Comparison of ENCODE assay signal across 27 cellular contexts in genomic region chr19:31185261-31185660, GRCh38.
DNase-seq lines count a peak whose midpoint lies in the region; TF ChIP-seq lines count a peak whose summit lies in the region.
"Had no signal": no experiment of that assay in that cellular context is flagged by ENCODE, and none has a peak within 500 bp of the region (broad histone marks: within the 10 kb centered on the region; RNA-seq: fewer than 3 reads in every experiment).

No MANE protein-coding gene starts in this region.

- H3K27me3 Mint-ChIP-seq in endodermal cell (ENCODE audit: insufficient read depth), result no peaks in the 10 kb centered on the region
- H3K27me3 Mint-ChIP-seq: stimulated activated memory B cell treated with anti-CD40 and anti-IgM and Interleukin-4, amounts not matched to agents 10 μg/mL and 1 μg/mL and 100 μg/mL, for 72 hours had no signal

- no peaks in the 10 kb centered on the region for H3K4me1 Mint-ChIP-seq in endodermal cell
- H3K4me1 Mint-ChIP-seq: activated CD4-positive, alpha-beta T cell treated with anti-CD3 and anti-CD28 coated beads, Interleukin-2, amount 10 ng/mL, durations not matched to agents 7 days and 5 days; activated naive CD8-positive, alpha-beta T cell treated with anti-CD3 and anti-CD28 coated beads, Interleukin-2, amount 10 ng/mL, durations not matched to agents 7 days and 5 days; stimulated activated memory B cell treated with anti-CD40 and anti-IgM and Interleukin-4, amounts not matched to agents 10 μg/mL and 1 μg/mL and 100 μg/mL, for 72 hours had no signal

- H4K20me1 ChIP-seq in osteoblast (ENCODE audit: insufficient read depth, low read length), result no peaks in the 10 kb centered on the region

- no peak overlapping the region for H3K9ac ChIP-seq in endodermal cell (ENCODE audit: extremely low read depth, low read length, poor library complexity, severe bottlenecking)
- H3K9ac ChIP-seq: parathyroid adenoma had no signal

- H3K4me3 Mint-ChIP-seq in endodermal cell, result no peak overlapping the region
- H3K4me3 Mint-ChIP-seq: activated CD4-positive, alpha-beta T cell treated with anti-CD3 and anti-CD28 coated beads, Interleukin-2, amount 10 ng/mL, durations not matched to agents 7 days and 5 days; activated naive CD8-positive, alpha-beta T cell treated with anti-CD3 and anti-CD28 coated beads, Interleukin-2, amount 10 ng/mL, durations not matched to agents 7 days and 5 days; CD8-positive, alpha-beta T cell; dendritic cell treated with granulocyte-macrophage colony-stimulating factor and Interleukin-4, amounts not matched to agents 40 ng/mL and 50 ng/mL, for 4 days; stimulated activated memory B cell treated with anti-CD40 and anti-IgM and Interleukin-4, amounts not matched to agents 10 μg/mL and 1 μg/mL and 100 μg/mL, for 72 hours had no signal

- no peaks in the 10 kb centered on the region for H3K79me2 ChIP-seq in osteoblast (ENCODE audit: insufficient read depth, low read length)
- H3K79me2 ChIP-seq: parathyroid adenoma had no signal

- H2AFZ ChIP-seq in osteoblast (ENCODE audit: low read length), result no peak overlapping the region
- H2AFZ ChIP-seq: parathyroid adenoma, PC-9 had no signal

- no peak for TF ChIP-seq POLR2A in esophagus squamous epithelium (IDR thresholded peaks at IDR 0.05)

- no peaks in the 10 kb centered on the region for H3K36me3 Mint-ChIP-seq in endodermal cell (ENCODE audit: low read depth)
- H3K36me3 Mint-ChIP-seq: activated naive CD8-positive, alpha-beta T cell treated with anti-CD3 and anti-CD28 coated beads, Interleukin-2, amount 10 ng/mL, durations not matched to agents 7 days and 5 days; CD8-positive, alpha-beta T cell; stimulated activated memory B cell treated with anti-CD40 and anti-IgM and Interleukin-4, amounts not matched to agents 10 μg/mL and 1 μg/mL and 100 μg/mL, for 72 hours had no signal

- intact Hi-C loops in esophagus squamous epithelium (cut with DNase I), result no loop called here

- no peak overlapping the region for H3K4me2 ChIP-seq in osteoblast (ENCODE audit: insufficient read depth, low read length)
- H3K4me2 ChIP-seq: PC-9 had no signal

- H3K4me1 ChIP-seq in endodermal cell (ENCODE audit: control insufficient read depth, insufficient read depth, low read length), result no peaks in the 10 kb centered on the region
- H3K4me1 ChIP-seq in osteoblast (ENCODE audit: insufficient read depth, low read length), result no peaks in the 10 kb centered on the region
- no peaks in the 10 kb centered on the region for H3K4me1 ChIP-seq in esophagus squamous epithelium
- H3K4me1 ChIP-seq: ascending aorta, parathyroid adenoma, upper lobe of left lung had no signal

- H3K27ac Mint-ChIP-seq in endodermal cell, result no peak overlapping the region
- H3K27ac Mint-ChIP-seq: activated CD4-positive, alpha-beta T cell treated with anti-CD3 and anti-CD28 coated beads, Interleukin-2, amount 10 ng/mL, durations not matched to agents 7 days and 5 days; activated naive CD8-positive, alpha-beta T cell treated with anti-CD3 and anti-CD28 coated beads, Interleukin-2, amount 10 ng/mL, durations not matched to agents 7 days and 5 days; CD8-positive, alpha-beta T cell; dendritic cell treated with granulocyte-macrophage colony-stimulating factor and Interleukin-4, amounts not matched to agents 40 ng/mL and 50 ng/mL, for 4 days; stimulated activated memory B cell treated with anti-CD40 and anti-IgM and Interleukin-4, amounts not matched to agents 10 μg/mL and 1 μg/mL and 100 μg/mL, for 72 hours had no signal

- H3K9me3 ChIP-seq in endodermal cell (ENCODE audit: control insufficient read depth, low read length) (no peaks in the 10 kb centered on the region), osteoblast (ENCODE audit: low read depth, low read length) (no peaks in the 10 kb centered on the region), esophagus squamous epithelium (peaks cover 0 to 3% (median 0%) of the 10 kb centered on the region in 3 donors)
- H3K9me3 ChIP-seq: upper lobe of left lung had no signal

- H3K36me3 ChIP-seq in endodermal cell (ENCODE audit: control insufficient read depth, insufficient read depth, low read length) (no peaks in the 10 kb centered on the region), osteoblast (ENCODE audit: insufficient read depth, low read length) (no peaks in the 10 kb centered on the region), esophagus squamous epithelium (no peaks in the 10 kb centered on the region)
- H3K36me3 ChIP-seq: ascending aorta, upper lobe of left lung had no signal

- TF ChIP-seq CTCF in LNCaP clone FGC (IDR thresholded peaks at IDR 0.05; ENCODE audit: control insufficient read depth, extremely low read depth, insufficient read depth) (peak; percentile 31; the same call in 1 of the 2 replicates), endodermal cell (conservative IDR thresholded peaks at IDR 0.05) (peak; percentile 49), osteoblast (IDR thresholded peaks at IDR 0.05; ENCODE audit: extremely low read depth, low read depth, low read length) (peak; percentile 14), esophagus squamous epithelium (IDR thresholded peaks at IDR 0.05) (no peak)

- no peak overlapping the region for H3K4me3 ChIP-seq in LNCaP clone FGC (ENCODE audit: low read depth, low read length)
- no peak overlapping the region for H3K4me3 ChIP-seq in endodermal cell (ENCODE audit: low read length)
- no peak overlapping the region for H3K4me3 ChIP-seq in osteoblast (ENCODE audit: insufficient read depth, low read length)
- no peak overlapping the region for H3K4me3 ChIP-seq in esophagus squamous epithelium
- H3K4me3 ChIP-seq: ascending aorta, PC-9, upper lobe of left lung had no signal

- DNase-seq in EH (ENCODE audit: low read depth), result peak; percentile 11
- no peak for DNase-seq in LNCaP clone FGC (ENCODE audit: low read depth)
- peak; percentile 52 for DNase-seq in endodermal cell
- DNase-seq in osteoblast (ENCODE audit: insufficient read length, low spot score, missing footprints), result no peak
- no peak for DNase-seq in esophagus squamous epithelium (lab: John Stamatoyannopoulos, UW)
- DNase-seq in iPS-NIHi7 (ENCODE audit: extremely low spot score), result no peak
- DNase-seq in NCI-H1105 (lab: John Stamatoyannopoulos, UW), result no peak
- DNase-seq: activated CD4-positive, alpha-beta T cell treated with anti-CD3 and anti-CD28 coated beads, Interleukin-2, amount 10 ng/mL, durations not matched to agents 7 days and 5 days; activated gamma-delta T cell; activated naive CD8-positive, alpha-beta T cell treated with anti-CD3 and anti-CD28 coated beads, Interleukin-2, amount 10 ng/mL, durations not matched to agents 7 days and 5 days; activated T-cell treated with anti-CD3 and anti-CD28 coated beads, Interleukin-2, amount 50 U/mL, for 1 hour; CD8-positive, alpha-beta T cell; EL; mesenchymal stem cell; NCI-H1417 treated with DMSO at 0.1 percent for 48 hours; NCI-H2029 treated with DMSO at 0.1 percent for 48 hours; NCI-H524 treated with DMSO at 0.1 percent for 48 hours; PC-9; retina; SHP77; substantia nigra; upper lobe of left lung had no signal

- peaks cover 8% of the 10 kb centered on the region for H3K9me3 Mint-ChIP-seq in endodermal cell

- 60 to 73% methylated on average over 1 to 2 of the region's 2 CpGs for WGBS in endodermal cell (ENCODE audit: insufficient coverage in 1 of 2, insufficient read length in 1 of 2), 2 experiments
- 86 to 90% methylated on average over 2 of the region's 2 CpGs for WGBS in esophagus squamous epithelium, 2 donors

- H3K27ac ChIP-seq in endodermal cell (ENCODE audit: low read depth, low read length) (no peak overlapping the region), osteoblast (ENCODE audit: low read depth, low read length) (no peak overlapping the region), esophagus squamous epithelium (no peak overlapping the region)
- H3K27ac ChIP-seq: ascending aorta, parathyroid adenoma, PC-9, upper lobe of left lung, VCaP had no signal

- H3K27me3 ChIP-seq in endodermal cell (ENCODE audit: control insufficient read depth, insufficient read depth, low read length, poor library complexity, severe bottlenecking) (no peaks in the 10 kb centered on the region), osteoblast (ENCODE audit: insufficient read depth, low read length) (no peaks in the 10 kb centered on the region), esophagus squamous epithelium (no peaks in the 10 kb centered on the region)
- H3K27me3 ChIP-seq: ascending aorta, upper lobe of left lung had no signal

Comparison
In these comparisons a context has a peak if more than half of its experiments do, and no peak if none do; other contexts are left out.
1. DNase-seq: peak in EH (single experiment) and endodermal cell (single experiment); none in LNCaP clone FGC (single experiment), osteoblast (single experiment), esophagus squamous epithelium (single experiment), iPS-NIHi7 (single experiment) and NCI-H1105 (single experiment).
2. CTCF ChIP-seq: peak in LNCaP clone FGC (single experiment), endodermal cell (single experiment) and osteoblast (single experiment); none in esophagus squamous epithelium (0 of 6).